In the genomic region with DNA sequence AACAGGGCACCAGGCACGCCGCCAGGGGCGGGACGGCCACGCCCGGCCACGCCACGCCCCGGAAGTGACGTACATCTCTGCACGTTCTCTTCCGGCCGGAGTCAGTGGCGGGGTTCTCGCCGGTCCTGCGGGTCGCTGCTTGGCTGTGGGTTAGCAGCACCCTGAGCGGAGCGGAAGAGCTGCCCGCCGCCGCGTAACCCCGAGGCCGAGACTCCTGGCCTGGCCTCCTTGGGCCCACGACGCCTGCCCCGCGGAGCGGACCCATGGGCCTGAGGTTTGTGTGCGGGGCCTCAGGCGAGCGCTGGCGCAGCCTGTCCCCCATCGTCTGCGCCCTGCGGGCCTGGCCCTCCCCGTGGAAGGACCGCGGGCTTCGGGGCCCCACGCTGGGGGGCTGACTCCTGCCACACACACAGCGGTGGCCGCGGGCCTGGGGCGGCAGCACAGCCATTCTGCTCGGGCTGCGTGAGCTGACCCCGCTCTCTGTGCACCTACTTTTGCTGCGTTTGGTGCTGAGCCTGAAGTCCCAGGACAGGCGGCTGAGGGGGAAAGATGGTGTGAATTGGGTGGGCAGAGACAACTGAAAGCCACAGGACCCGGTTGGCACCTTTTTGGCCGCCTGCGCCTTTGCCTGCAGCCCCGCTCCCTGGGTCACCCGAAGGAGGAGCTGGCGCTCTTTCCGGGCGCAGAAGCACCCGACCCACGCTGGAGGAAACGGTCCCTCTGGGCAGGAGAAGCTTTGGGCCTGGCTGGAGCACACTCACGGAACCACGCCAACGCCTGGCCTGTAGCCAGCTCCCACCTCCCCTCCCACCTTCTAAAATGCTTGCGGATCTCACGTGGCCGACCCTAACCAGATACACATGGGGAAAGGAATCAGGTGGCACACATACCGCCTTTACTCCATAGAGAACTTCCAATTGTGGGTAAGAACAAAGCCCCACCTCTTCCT, we compare ENCODE assay signal across 9 cellular contexts. TPM values are rescaled to one million over a fixed set of nuclear protein-coding genes. Genes with fewer than 3 reads are reported as not detected.
DNase-seq lines count a peak whose midpoint lies in the region; ATAC-seq, FAIRE-seq and TF ChIP-seq lines count a peak whose summit lies in the region.
"Had no signal": no experiment of that assay in that cellular context is flagged by ENCODE, and none has a peak within 500 bp of the region (broad histone marks: within the 10 kb centered on the region; RNA-seq: fewer than 3 reads in every experiment).

No MANE protein-coding gene starts in this region.

- peak overlapping the region; percentile 70 for H3K4me2 ChIP-seq in endothelial cell of umbilical vein (ENCODE audit: insufficient read depth, low read length)

- H3K36me3 Mint-ChIP-seq in CD4-positive, alpha-beta memory T cell = peaks cover 9 to 50% of the 10 kb centered on the region in 2 donors

- BruUV-seq in endothelial cell of umbilical vein (replicated peaks; lab: Mats Ljungman, UMichigan) = TSS peak; percentile 41

- intact Hi-C loops in CD4-positive, alpha-beta memory T cell (cut with micrococcal nuclease) = loop anchor here (1.0 to 10.0 kb wide), 6 partner anchors 20 to 518 kb away; partner anchors contain the start of genes ADD1, CFAP99, FAM193A and GRK4
- intact Hi-C loops in endothelial cell of umbilical vein (cut with micrococcal nuclease) = loop anchor here (2.0 to 5.0 kb wide), 2 partner anchors 93 to 178 kb away; partner anchors contain the start of genes ADD1 and TNIP2

- FAIRE-seq in endothelial cell of umbilical vein (lab: Jason Lieb, UNC) = peak; percentile 92
- FAIRE-seq: endometrium had no signal

- DNase-seq in CD4-positive, alpha-beta memory T cell = peak; percentile 91 to 96 (median 94)
- DNase-seq in NT2/D1 (ENCODE audit: low read depth, low spot score) (peak; percentile 87), endothelial cell of umbilical vein (ENCODE audit: low read depth, low spot score) (peak; percentile 86), midbrain (lab: John Stamatoyannopoulos, UW) (peak; percentile 86)
- peak; percentile 98 for DNase-seq in activated CD8-positive, alpha-beta memory T cell treated with anti-CD3 and anti-CD28 coated beads, Interleukin-2, amount 50 U/mL, for 4 hours
- DNase-seq in stimulated activated CD8-positive, alpha-beta memory T cell treated with anti-CD3 and anti-CD28 coated beads, Interleukin-15, amount 100 ng/mL, for 24 hours (ENCODE audit: low read depth) = peak; percentile 98

- TF ChIP-seq CTCF in endothelial cell of umbilical vein (IDR thresholded peaks at IDR 0.05; ENCODE audit: extremely low read depth in 1 of 2, insufficient read depth in 1 of 2, low read depth in 1 of 2, low read length in 2 of 2) = no peak

- no peaks in the 10 kb centered on the region for H3K9me3 Mint-ChIP-seq in CD4-positive, alpha-beta memory T cell

- 1% methylated on average over 70 of the region's 70 CpGs for WGBS in HUES64

- H3K36me3 ChIP-seq in CD4-positive, alpha-beta memory T cell (ENCODE audit: insufficient read depth, low read length) = peaks cover 22% of the 10 kb centered on the region
- H3K36me3 ChIP-seq in HUES64 (ENCODE audit: insufficient read depth, low read length) (peaks cover 60% of the 10 kb centered on the region), NT2/D1 (ENCODE audit: insufficient read depth, insufficient read length, low read length) (peaks cover 78% of the 10 kb centered on the region), endothelial cell of umbilical vein (ENCODE audit: control insufficient read depth in 2 of 2, extremely low read depth in 1 of 2, insufficient read depth in 2 of 2, low read length in 2 of 2) (peaks cover 10 to 31% of the 10 kb centered on the region in 2 experiments)

- H3K9me1 ChIP-seq in endothelial cell of umbilical vein (replicated peaks; ENCODE audit: control insufficient read depth, extremely low read depth, insufficient read depth, low read length) = no peaks in the 10 kb centered on the region

- peak overlapping the region; percentile 88 to 92 (median 89) for H3K4me3 Mint-ChIP-seq in CD4-positive, alpha-beta memory T cell

- no peaks in the 10 kb centered on the region for H3K27me3 ChIP-seq in CD4-positive, alpha-beta memory T cell (ENCODE audit: insufficient read depth, low read length)
- H3K27me3 ChIP-seq in HUES64 (ENCODE audit: insufficient read depth, low read length) (no peaks in the 10 kb centered on the region), NT2/D1 (ENCODE audit: insufficient read depth, insufficient read length) (no peaks in the 10 kb centered on the region), endothelial cell of umbilical vein (ENCODE audit: control insufficient read depth in 2 of 2, insufficient read depth in 2 of 2, low read length in 2 of 2) (no peaks in the 10 kb centered on the region)

- peak overlapping the region; percentile 97 for H3K27ac ChIP-seq in CD4-positive, alpha-beta memory T cell (ENCODE audit: low read depth, low read length)
- H3K27ac ChIP-seq in HUES64 (ENCODE audit: low read depth, low read length) = peak overlapping the region; percentile 69
- H3K27ac ChIP-seq in endothelial cell of umbilical vein (ENCODE audit: insufficient read depth, low read depth, low read length) = peak overlapping the region; percentile 61

- H3K4me1 Mint-ChIP-seq in CD4-positive, alpha-beta memory T cell = peaks cover 35 to 62% (median 45%) of the 10 kb centered on the region in 4 donors

- H3K4me3 ChIP-seq in CD4-positive, alpha-beta memory T cell (ENCODE audit: low read length in 2 of 2) = peak overlapping the region; percentile 91 to 92
- peak overlapping the region; percentile 74 for H3K4me3 ChIP-seq in HUES64 (ENCODE audit: low read length)
- H3K4me3 ChIP-seq in NT2/D1 (ENCODE audit: insufficient read length, low read depth) = peak overlapping the region; percentile 99
- peak overlapping the region; percentile 37 to 69 (median 65) for H3K4me3 ChIP-seq in endothelial cell of umbilical vein (replicated peaks in 1 of 3; ENCODE audit: insufficient read depth in 1 of 3, low read depth in 1 of 3, low read length in 3 of 3)

- H3K79me2 ChIP-seq in endothelial cell of umbilical vein (ENCODE audit: control insufficient read depth, insufficient read depth, low read length) = peaks cover 18% of the 10 kb centered on the region

- CTCF ChIA-PET in CD4-positive, alpha-beta memory T cell (lab: Charles Lee; ENCODE audit: partially characterized antibody) = interaction anchor here (0.9 to 1.8 kb wide), 10 partner anchors 12 to 207 kb away, joined by 3 to 9 read pairs (median 4); partner anchors contain the start of genes GRK4 and NOP14
- CTCF ChIA-PET in endothelial cell of umbilical vein (lab: Charles Lee) = interaction anchor here (1.0 to 1.6 kb wide), 5 partner anchors 9 to 171 kb away, joined by 3 to 6 read pairs (median 4); no protein-coding TSS in a partner anchor

- H3K27ac Mint-ChIP-seq in CD4-positive, alpha-beta memory T cell = peak overlapping the region; percentile 91 to 99 (median 95)

- POLR2A ChIA-PET in CD4-positive, alpha-beta memory T cell (lab: Charles Lee; ENCODE audit: partially characterized antibody) = interaction anchor here (0.7 to 5.4 kb wide), 28 partner anchors 8 to 523 kb away, joined by 3 to 82 read pairs (median 4); partner anchors contain the start of genes FAM193A, GRK4, NOP14 and TNIP2
- POLR2A ChIA-PET in endothelial cell of umbilical vein (lab: Charles Lee) = no interaction called here

- ATAC-seq in GM19467 (IDR thresholded peaks at IDR 0.05; ENCODE audit: unreplicated experiment) = peak; percentile 39

- peak; percentile 86 for TF ChIP-seq POLR2A in endothelial cell of umbilical vein (IDR thresholded peaks at IDR 0.05; ENCODE audit: low read depth, low read length)

- H2AFZ ChIP-seq in endothelial cell of umbilical vein (ENCODE audit: low read depth, low read length) = peak overlapping the region; percentile 64

- H3K27me3 Mint-ChIP-seq in CD4-positive, alpha-beta memory T cell = no peaks in the 10 kb centered on the region

- H4K20me1 ChIP-seq in endothelial cell of umbilical vein (replicated peaks; ENCODE audit: control insufficient read depth, extremely low read depth, insufficient read depth, low read length) = no peaks in the 10 kb centered on the region

- H3K4me1 ChIP-seq in CD4-positive, alpha-beta memory T cell (ENCODE audit: insufficient read depth, low read length) = peaks cover 56% of the 10 kb centered on the region
- H3K4me1 ChIP-seq in HUES64 (ENCODE audit: insufficient read depth, low read length) (0 out of 2 replicates have a peak, but pooled peaks cover 7% of the 10 kb centered on the region), NT2/D1 (ENCODE audit: insufficient read depth, insufficient read length) (peaks cover 41% of the 10 kb centered on the region), endothelial cell of umbilical vein (ENCODE audit: control insufficient read depth, extremely low read depth, insufficient read depth, low read length) (peaks cover 28% of the 10 kb centered on the region)

- no peaks in the 10 kb centered on the region for H3K9me3 ChIP-seq in CD4-positive, alpha-beta memory T cell (ENCODE audit: control insufficient read depth in 1 of 2, low read length in 2 of 2)
- H3K9me3 ChIP-seq in HUES64 (ENCODE audit: insufficient read depth, low read depth, low read length) = no peaks in the 10 kb centered on the region
- no peaks in the 10 kb centered on the region for H3K9me3 ChIP-seq in NT2/D1 (ENCODE audit: insufficient read depth, low read length)
- H3K9me3 ChIP-seq in endothelial cell of umbilical vein (replicated peaks; ENCODE audit: control insufficient read depth, insufficient read depth, low read length) = no peaks in the 10 kb centered on the region

- dilution Hi-C loops in endothelial cell of umbilical vein (cut with MboI; ENCODE audit: extremely low pct_ligation_motif_present, low sequenced_read_pairs) = no loop called here

- H3K9ac ChIP-seq in HUES64 (ENCODE audit: low read depth, low read length) (peak overlapping the region; percentile 78), NT2/D1 (ENCODE audit: insufficient read length, low read depth) (peak overlapping the region; percentile 100), endothelial cell of umbilical vein (replicated peaks; ENCODE audit: extremely low read depth, insufficient read depth, low read length) (peak overlapping the region; percentile 58)

RNA-seq across cellular contexts. Expression of gene NOP14, which starts 28.1 kb away (rescaled TPM):
- total RNA-seq in CD4-positive, alpha-beta memory T cell = 10 to 100 TPM; 41.3 to 41.4 TPM
- 10 to 100 TPM in 1 of 2 donors, 1 to 10 TPM in 1; 2.6 to 35.5 TPM for polyA plus RNA-seq in CD4-positive, alpha-beta memory T cell
- polyA plus RNA-seq in HUES64 (2013, experiment 1 of 2) = 32.2 TPM
- 28.8 TPM for polyA plus RNA-seq in HUES64 (2013, experiment 2 of 2)
- 40.3 and 45.2 TPM in 2 replicates for total RNA-seq in endothelial cell of umbilical vein
- polyA plus RNA-seq in endothelial cell of umbilical vein = 7.1 and 9.5 TPM in 2 replicates
- 12.1 and 14.3 TPM in 2 replicates for polyA plus RNA-seq in endothelial cell of umbilical vein (2011; cell fraction: cytosol; rRNA removed)
- polyA plus RNA-seq in endothelial cell of umbilical vein (2011; cell fraction: nucleus; rRNA removed) = 20.1 and 28.5 TPM in 2 replicates
- 31.7 and 40.3 TPM in 2 replicates for polyA plus RNA-seq in endothelial cell of umbilical vein (2012)
- polyA minus RNA-seq in endothelial cell of umbilical vein = 10.6 and 12.6 TPM in 2 replicates
- 13.4 TPM for polyA minus RNA-seq in endothelial cell of umbilical vein (2011; cell fraction: cytosol; rRNA and poly(A)+ RNA removed)
- polyA minus RNA-seq in endothelial cell of umbilical vein (2011; cell fraction: nucleus; rRNA and poly(A)+ RNA removed) = 8.8 and 9.5 TPM in 2 replicates

RNA-seq across cellular contexts. Expression of gene GRK4, which starts 28.3 kb away (rescaled TPM):
- total RNA-seq in CD4-positive, alpha-beta memory T cell = 1 to 10 TPM; 2.8 to 3.2 TPM
- polyA plus RNA-seq in CD4-positive, alpha-beta memory T cell = 1 to 10 TPM in 1 of 2 donors, under 1 TPM in 1; 0.55 to 1.9 TPM
- 2.1 TPM for polyA plus RNA-seq in HUES64 (2013, experiment 1 of 2)
- polyA plus RNA-seq in HUES64 (2013, experiment 2 of 2) = 1.8 TPM
- 5.9 and 6.3 TPM in 2 replicates for total RNA-seq in endothelial cell of umbilical vein
- 3.1 and 3.2 TPM in 2 replicates for polyA plus RNA-seq in endothelial cell of umbilical vein
- polyA plus RNA-seq in endothelial cell of umbilical vein (2011; cell fraction: cytosol; rRNA removed) = 3.3 and 3.5 TPM in 2 replicates
- 3.2 and 3.9 TPM in 2 replicates for polyA plus RNA-seq in endothelial cell of umbilical vein (2011; cell fraction: nucleus; rRNA removed)
- polyA plus RNA-seq in endothelial cell of umbilical vein (2012) = 3.7 and 4.6 TPM in 2 replicates
- 3.3 and 4.4 TPM in 2 replicates for polyA minus RNA-seq in endothelial cell of umbilical vein
- 1.2 TPM for polyA minus RNA-seq in endothelial cell of umbilical vein (2011; cell fraction: cytosol; rRNA and poly(A)+ RNA removed)
- 2.0 and 2.6 TPM in 2 replicates for polyA minus RNA-seq in endothelial cell of umbilical vein (2011; cell fraction: nucleus; rRNA and poly(A)+ RNA removed)

Comparison
In these comparisons a context has a peak if more than half of its experiments do, and no peak if none do; other contexts are left out.
1. Peak in every context shown above with its lines: DNase-seq, ATAC-seq, H3K4me3 ChIP-seq and H3K27ac ChIP-seq.